In genomic region chr22:36324414-36324813, GRCh38 we compare ENCODE assay signal across 1 cellular context.
TF ChIP-seq lines count a peak whose summit lies in the region.

No MANE protein-coding gene starts in this region.

TF ChIP-seq in H1, 55 proteins besides CTCF, POLR2A, EP300 and RAD21 (continued from another document):
- TF ChIP-seq FOSL1 (IDR thresholded peaks at IDR 0.05; ENCODE audit: insufficient read depth, low read depth, low read length) (no peak), ASH2L (IDR thresholded peaks at IDR 0.05; ENCODE audit: low read length) (no peak), BRCA1 (IDR thresholded peaks at IDR 0.05; ENCODE audit: low read depth, low read length) (no peak), POU5F1 (IDR thresholded peaks at IDR 0.05; ENCODE audit: low read depth, low read length) (no peak), KDM1A (IDR thresholded peaks at IDR 0.05; ENCODE audit: borderline replicate concordance, low read length) (no peak), MAX (IDR thresholded peaks at IDR 0.05) (no peak), TAF7 (optimal IDR thresholded peaks at IDR 0.05; ENCODE audit: borderline replicate concordance, low read depth, low read length) (no peak), EZH2 (IDR thresholded peaks at IDR 0.05; ENCODE audit: low read depth, low read length, severe bottlenecking) (no peak), SRF (IDR thresholded peaks at IDR 0.05; ENCODE audit: low read depth, low read length) (no peak), ZNF274 (IDR thresholded peaks at IDR 0.05; ENCODE audit: borderline replicate concordance, extremely low read depth, low read length) (no peak)
